15 cellular contexts compared by ENCODE assay signal in genomic region chr1:35603468-35603867, GRCh38. TPM values are rescaled to one million over a fixed set of nuclear protein-coding genes. Genes with fewer than 3 reads are reported as not detected.
"Had no signal": no experiment of that assay in that cellular context is flagged by ENCODE, and none has a peak within 500 bp of the region (broad histone marks: within the 10 kb centered on the region; RNA-seq: fewer than 3 reads in every experiment).

No MANE protein-coding gene starts in this region.

- H3K9me3 ChIP-seq: prostate gland, right lobe of liver, thyroid gland, vagina had no signal

- H3K4me3 ChIP-seq: hepatocyte, lung, prostate gland, right lobe of liver, thyroid gland, vagina had no signal

- H3K27me3 ChIP-seq: brain microvascular endothelial cell, hepatocyte, right lobe of liver, thyroid gland, vagina had no signal

- H3K4me1 ChIP-seq: prostate gland, right lobe of liver, thyroid gland, vagina had no signal

- DNase-seq: activated CD4-positive, alpha-beta T cell treated with anti-CD3 and anti-CD28 coated beads, Interleukin-2, amount 50 U/mL, for 48 hours; activated CD4-positive, CD25-positive, alpha-beta regulatory T cell treated with anti-CD3 and anti-CD28 coated beads, Interleukin-2, amount 50 U/mL, for 72 hours; activated CD8-positive, alpha-beta memory T cell treated with anti-CD3 and anti-CD28 coated beads, Interleukin-2, amount 10 ng/mL, durations not matched to agents 7 days and 5 days; activated effector memory CD4-positive, alpha-beta T cell treated with anti-CD3 and anti-CD28 coated beads, Interleukin-2, amount 50 U/mL, for 16 hours; activated T-cell treated with anti-CD3 and anti-CD28 coated beads, Interleukin-2, amount 50 U/mL, for 4 hours; occipital lobe; right lobe of liver; stimulated activated naive CD4-positive, alpha-beta T cell treated with Interleukin-2 at 50 U/mL for 16 hours; T-helper 9 cell; thyroid gland had no signal

- H3K27ac ChIP-seq: brain microvascular endothelial cell, hepatocyte, prostate gland, right lobe of liver, thyroid gland, vagina had no signal

RNA-seq across cellular contexts. Expression of gene TFAP2E, which starts 30.4 kb away (rescaled TPM):
- total RNA-seq: hepatocyte had no signal
